Comparison of ENCODE assay signal across 8 cellular contexts in the genomic region with DNA sequence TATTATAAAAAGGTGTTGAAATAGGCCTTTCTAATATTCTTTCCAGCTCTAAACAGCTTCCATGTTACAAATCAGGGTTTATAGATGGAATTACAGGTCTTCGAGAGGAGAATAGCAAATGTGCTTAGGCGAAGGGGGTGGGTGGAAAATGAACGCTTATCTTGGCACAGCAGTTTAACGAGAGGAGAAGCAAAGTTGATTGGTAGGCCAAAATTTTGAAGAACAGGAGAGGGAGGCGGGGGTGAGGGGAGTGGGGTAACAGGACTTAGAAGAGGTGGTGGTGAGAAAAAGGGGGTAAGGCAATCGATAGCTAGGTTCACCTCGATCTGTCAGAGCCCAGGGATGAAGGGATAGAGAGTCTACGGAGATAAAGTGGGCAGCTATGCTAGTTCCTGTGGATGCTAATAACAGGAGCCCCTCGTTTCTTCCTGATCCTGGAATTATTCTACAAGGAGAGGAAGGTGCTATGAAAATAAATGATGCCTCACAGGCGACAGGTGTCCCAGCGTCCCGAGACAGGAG. TPM values are rescaled to one million over a fixed set of nuclear protein-coding genes. Genes with fewer than 3 reads are reported as not detected.
DNase-seq lines count a peak whose midpoint lies in the region; ATAC-seq and TF ChIP-seq lines count a peak whose summit lies in the region.

No MANE protein-coding gene starts in this region.

- H3K27ac ChIP-seq in 22Rv1 (peak overlapping the region; percentile 68), left lung (peak overlapping the region; percentile 89 to 95), thoracic aorta (peak overlapping the region; percentile 89 to 93)

- H3K4me3 ChIP-seq in left lung (peak overlapping the region; percentile 82 to 90), thoracic aorta (peak overlapping the region; percentile 85)

- intact Hi-C loops in left lung (cut with DNase I): no loop called here

- peak overlapping the region; percentile 99 for H3K27ac Mint-ChIP-seq in brain

- H3K36me3 ChIP-seq in left lung: peaks cover 0 to 37% of the 10 kb centered on the region in 2 donors
- peaks cover 12% of the 10 kb centered on the region for H3K36me3 ChIP-seq in thoracic aorta

- peaks cover 0 to 5% (median 0%) of the 10 kb centered on the region in 5 experiments for H3K9me3 Mint-ChIP-seq in brain

- H3K4me1 Mint-ChIP-seq in brain: peaks cover 47% of the 10 kb centered on the region

- peaks cover 18% of the 10 kb centered on the region for H3K27me3 Mint-ChIP-seq in brain

- ATAC-seq in GM21367 (IDR thresholded peaks at IDR 0.05; ENCODE audit: unreplicated experiment) (peak; percentile 8), left lung (peak; percentile 8), thoracic aorta (ENCODE audit: insufficient number of reproducible peaks, low FRiP score, low read depth) (peak; percentile 14)

- H3K27me3 ChIP-seq in left lung (no peaks in the 10 kb centered on the region), thoracic aorta (replicated peaks; ENCODE audit: insufficient read depth) (no peaks in the 10 kb centered on the region)

- DNase-seq in NOMO-1 (lab: John Stamatoyannopoulos, UW; ENCODE audit: unreplicated experiment in 2 of 2): peak; percentile 18
- no peak for DNase-seq in left lung
- DNase-seq in thoracic aorta (ENCODE audit: low spot score): no peak
- no peak for DNase-seq in iPS-NIHi7 (ENCODE audit: extremely low spot score)
- DNase-seq in LoVo (ENCODE audit: low spot score): no peak

- TF ChIP-seq CTCF in 22Rv1 (IDR thresholded peaks at IDR 0.05): no peak
- no peak for TF ChIP-seq CTCF in brain (conservative IDR thresholded peaks at IDR 0.05)
- no peak for TF ChIP-seq CTCF in left lung (IDR thresholded peaks at IDR 0.05)
- TF ChIP-seq CTCF in thoracic aorta (IDR thresholded peaks at IDR 0.05): no peak

- H3K36me3 Mint-ChIP-seq in brain: peaks cover 25% of the 10 kb centered on the region

- H3K9me3 ChIP-seq in left lung: no peaks in the 10 kb centered on the region
- no peaks in the 10 kb centered on the region for H3K9me3 ChIP-seq in thoracic aorta

- H3K4me1 ChIP-seq in left lung: peaks cover 24 to 38% of the 10 kb centered on the region in 2 donors
- H3K4me1 ChIP-seq in thoracic aorta (ENCODE audit: control insufficient read depth in 1 of 2, low read depth in 2 of 2): peaks cover 18 to 32% of the 10 kb centered on the region in 2 donors

- H3K4me3 Mint-ChIP-seq in brain: peak overlapping the region; percentile 95 to 98 (median 97)

RNA-seq across cellular contexts. Expression of a gene that starts 0.7 kb away (rescaled TPM):
- 6.5 TPM for polyA plus RNA-seq in brain (ENCODE audit: insufficient read depth, low read depth, low replicate concordance)
- 10 to 100 TPM; 11.9 to 13.8 TPM for total RNA-seq in left lung
- total RNA-seq in thoracic aorta: 10 to 100 TPM; 13.1 to 35.6 TPM

RNA-seq across cellular contexts. Expression of a gene that starts 0.8 kb away (rescaled TPM):
- polyA plus RNA-seq in brain (ENCODE audit: insufficient read depth, low read depth, low replicate concordance): 2.6 TPM
- total RNA-seq in left lung (10 to 100 TPM; 10.9 to 15.8 TPM), thoracic aorta (10 to 100 TPM; 11.6 to 61.0 TPM)

Comparison
In these comparisons a context has a peak if more than half of its experiments do, and no peak if none do; other contexts are left out.
1. DNase-seq: peak in NOMO-1 (2 of 2); none in left lung (0 of 2), thoracic aorta (single experiment), iPS-NIHi7 (single experiment) and LoVo (single experiment).
2. Peak in every context shown above with its lines, with median percentiles within 50 percentile points of each other: H3K27ac ChIP-seq and ATAC-seq.